In the genomic region with DNA sequence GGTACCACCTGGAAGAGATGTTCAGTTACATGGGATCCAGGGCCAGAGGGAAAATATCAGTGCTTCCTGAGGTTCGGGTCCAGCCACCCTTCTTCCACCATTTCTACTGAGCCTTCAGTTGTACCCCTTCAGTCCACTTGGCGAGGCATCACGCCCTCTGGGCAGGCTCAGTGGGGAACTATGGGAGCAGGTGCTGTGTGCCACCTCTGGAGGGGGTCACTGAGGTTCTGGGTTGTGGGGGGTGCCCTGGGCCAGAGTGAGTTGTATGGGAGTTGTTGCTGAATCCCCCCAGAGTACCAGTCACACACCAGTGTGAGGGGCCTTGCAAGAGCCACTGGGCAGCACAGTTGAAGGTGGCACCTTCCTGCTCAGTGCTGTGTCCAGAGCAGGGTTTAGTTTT, we compare ENCODE assay signal across 1 cellular context.
A peak's percentile ranks its signal among the peaks of the same experiment; 100 is the strongest.
TF ChIP-seq lines count a peak whose summit lies in the region.

No MANE protein-coding gene starts in this region.

TF ChIP-seq in GM12878, 131 proteins besides CTCF, POLR2A, EP300 and RAD21:
- no peak for TF ChIP-seq SREBF2 (IDR thresholded peaks at IDR 0.05; ENCODE audit: low read length)
- TF ChIP-seq, protein P1, sequence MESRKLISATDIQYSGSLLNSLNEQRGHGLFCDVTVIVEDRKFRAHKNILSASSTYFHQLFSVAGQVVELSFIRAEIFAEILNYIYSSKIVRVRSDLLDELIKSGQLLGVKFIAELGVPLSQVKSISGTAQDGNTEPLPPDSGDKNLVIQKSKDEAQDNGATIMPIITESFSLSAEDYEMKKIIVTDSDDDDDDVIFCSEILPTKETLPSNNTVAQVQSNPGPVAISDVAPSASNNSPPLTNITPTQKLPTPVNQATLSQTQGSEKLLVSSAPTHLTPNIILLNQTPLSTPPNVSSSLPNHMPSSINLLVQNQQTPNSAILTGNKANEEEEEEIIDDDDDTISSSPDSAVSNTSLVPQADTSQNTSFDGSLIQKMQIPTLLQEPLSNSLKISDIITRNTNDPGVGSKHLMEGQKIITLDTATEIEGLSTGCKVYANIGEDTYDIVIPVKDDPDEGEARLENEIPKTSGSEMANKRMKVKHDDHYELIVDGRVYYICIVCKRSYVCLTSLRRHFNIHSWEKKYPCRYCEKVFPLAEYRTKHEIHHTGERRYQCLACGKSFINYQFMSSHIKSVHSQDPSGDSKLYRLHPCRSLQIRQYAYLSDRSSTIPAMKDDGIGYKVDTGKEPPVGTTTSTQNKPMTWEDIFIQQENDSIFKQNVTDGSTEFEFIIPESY (IDR thresholded peaks at IDR 0.05), result 0 out of 2 replicates have a peak, but pooled peaks have one; percentile 36
